ENCODE assay signal across 10 cellular contexts in genomic region chr10:99630439-99630838, GRCh38. TPM values are rescaled to one million over a fixed set of nuclear protein-coding genes. Genes with fewer than 3 reads are reported as not detected.
DNase-seq lines count a peak whose midpoint lies in the region; ATAC-seq and TF ChIP-seq lines count a peak whose summit lies in the region.
"Had no signal": no experiment of that assay in that cellular context is flagged by ENCODE, and none has a peak within 500 bp of the region (broad histone marks: within the 10 kb centered on the region; RNA-seq: fewer than 3 reads in every experiment).

No MANE protein-coding gene starts in this region.

- TF ChIP-seq CTCF in GM12872 (IDR thresholded peaks at IDR 0.05; ENCODE audit: insufficient read depth, low read depth, low read length) = peak; percentile 43; the same call in 2 of the 3 replicates

- ATAC-seq in GM19455 (IDR thresholded peaks at IDR 0.05; ENCODE audit: unreplicated experiment) (no peak), HG03159 (IDR thresholded peaks at IDR 0.05; ENCODE audit: unreplicated experiment) (no peak)

- DNase-seq in A172 (ENCODE audit: low spot score) (peak; percentile 55), RKO (ENCODE audit: low spot score) (peak; percentile 39), fibroblast of peridontal ligament (ENCODE audit: extremely low read depth) (peak; percentile 81), HuH-7.5 (ENCODE audit: low spot score) (no peak), COR-L47 (lab: John Stamatoyannopoulos, UW) (no peak)
- DNase-seq: cortex of kidney, NCI-H510A treated with DMSO at 0.1 percent for 48 hours had no signal

RNA-seq across cellular contexts. Expression of gene SLC25A28, which starts 10.2 kb away (rescaled TPM):
- total RNA-seq in A172 (2014; rRNA removed; shearing (Covaris generic)) = 17.4 and 18.2 TPM in 2 replicates

RNA-seq across cellular contexts. Expression of gene ENTPD7, which starts 28.9 kb away (rescaled TPM):
- total RNA-seq in A172 (2014; rRNA removed; shearing (Covaris generic)) = 23.7 and 30.8 TPM in 2 replicates

Comparison
In these comparisons a context has a peak if more than half of its experiments do, and no peak if none do; other contexts are left out.
1. DNase-seq: peak in A172 (single experiment), RKO (single experiment) and fibroblast of peridontal ligament (single experiment); none in HuH-7.5 (single experiment) and COR-L47 (single experiment).